ENCODE assay signal across 15 cellular contexts in genomic region chr3:155367510-155367909, GRCh38.
"Had no signal": no experiment of that assay in that cellular context is flagged by ENCODE, and none has a peak within 500 bp of the region (broad histone marks: within the 10 kb centered on the region; RNA-seq: fewer than 3 reads in every experiment).

No MANE protein-coding gene starts in this region.

- H3K27ac Mint-ChIP-seq: activated naive CD4-positive, alpha-beta T cell treated with anti-CD3 and anti-CD28 coated beads, Interleukin-2, amount 10 ng/mL, durations not matched to agents 7 days and 5 days; activated T-helper 17 cell treated with anti-CD3 and anti-CD28 coated beads, Interleukin-2, amount 50 U/mL, for 72 hours; brain; immature natural killer cell; natural killer cell; stimulated activated naive CD8-positive, alpha-beta T cell treated with anti-CD3 and anti-CD28 coated beads, Interleukin-15, amount 100 ng/mL, for 72 hours had no signal

- DNase-seq: activated CD4-positive, alpha-beta T cell treated with anti-CD3 and anti-CD28 coated beads, Interleukin-2, amount 50 U/mL, for 1 hour; activated naive CD4-positive, alpha-beta T cell treated with anti-CD3 and anti-CD28 coated beads, Interleukin-2, amount 10 ng/mL, durations not matched to agents 7 days and 5 days; activated T-cell treated with anti-CD3 and anti-CD28 coated beads for 4 hours; effector memory CD4-positive, alpha-beta T cell; hypothalamus; immature natural killer cell; mammary epithelial cell; natural killer cell; stimulated activated CD4-positive, alpha-beta T cell treated with anti-CD3 and anti-CD28 coated beads, Interleukin-15, amount 100 ng/mL, for 24 hours; stimulated activated CD4-positive, alpha-beta T cell treated with anti-CD3 and anti-CD28 coated beads, Interleukin-4, amount 100 ng/mL, for 24 hours; stimulated activated naive CD8-positive, alpha-beta T cell treated with anti-CD3 and anti-CD28 coated beads, Interleukin-15, amount 100 ng/mL, for 72 hours had no signal

- H3K27me3 Mint-ChIP-seq: activated naive CD4-positive, alpha-beta T cell treated with anti-CD3 and anti-CD28 coated beads, Interleukin-2, amount 10 ng/mL, durations not matched to agents 7 days and 5 days; activated T-helper 17 cell treated with anti-CD3 and anti-CD28 coated beads, Interleukin-2, amount 50 U/mL, for 72 hours; brain; central memory CD8-positive, alpha-beta T cell; stimulated activated naive CD8-positive, alpha-beta T cell treated with anti-CD3 and anti-CD28 coated beads, Interleukin-15, amount 100 ng/mL, for 72 hours had no signal

- H3K9me3 Mint-ChIP-seq: activated naive CD4-positive, alpha-beta T cell treated with anti-CD3 and anti-CD28 coated beads, Interleukin-2, amount 10 ng/mL, durations not matched to agents 7 days and 5 days had no signal

- H3K36me3 Mint-ChIP-seq: activated naive CD4-positive, alpha-beta T cell treated with anti-CD3 and anti-CD28 coated beads, Interleukin-2, amount 10 ng/mL, durations not matched to agents 7 days and 5 days; brain; natural killer cell had no signal

- H3K4me3 Mint-ChIP-seq: activated naive CD4-positive, alpha-beta T cell treated with anti-CD3 and anti-CD28 coated beads, Interleukin-2, amount 10 ng/mL, durations not matched to agents 7 days and 5 days; activated T-helper 17 cell treated with anti-CD3 and anti-CD28 coated beads, Interleukin-2, amount 50 U/mL, for 72 hours; brain; central memory CD8-positive, alpha-beta T cell; immature natural killer cell; natural killer cell; stimulated activated naive CD8-positive, alpha-beta T cell treated with anti-CD3 and anti-CD28 coated beads, Interleukin-15, amount 100 ng/mL, for 72 hours had no signal

- ATAC-seq: activated T-helper 17 cell treated with anti-CD3 and anti-CD28 coated beads, Interleukin-2, amount 50 U/mL, for 72 hours; natural killer cell; stimulated activated naive CD8-positive, alpha-beta T cell treated with anti-CD3 and anti-CD28 coated beads, Interleukin-15, amount 100 ng/mL, for 72 hours had no signal

- H3K27ac ChIP-seq: epithelial cell of prostate had no signal

- H3K4me1 Mint-ChIP-seq: activated naive CD4-positive, alpha-beta T cell treated with anti-CD3 and anti-CD28 coated beads, Interleukin-2, amount 10 ng/mL, durations not matched to agents 7 days and 5 days; activated T-helper 17 cell treated with anti-CD3 and anti-CD28 coated beads, Interleukin-2, amount 50 U/mL, for 72 hours; central memory CD8-positive, alpha-beta T cell; immature natural killer cell; natural killer cell; stimulated activated naive CD8-positive, alpha-beta T cell treated with anti-CD3 and anti-CD28 coated beads, Interleukin-15, amount 100 ng/mL, for 72 hours had no signal
